ENCODE assay signal across 1 cellular context in genomic region chr7:16526742-16527540, GRCh38.
TF ChIP-seq lines count a peak whose summit lies in the region.

Gene LRRC72, plus strand, starts transcription at chr7:16526825. Its CDS starts 128 bp downstream, at chr7:16526953.

TF ChIP-seq in GM23338, 12 proteins besides CTCF, POLR2A, EP300 and RAD21:
- TF ChIP-seq ETS1 (IDR thresholded peaks at IDR 0.05) (no peak), ZNF462 (CRISPR knock-in tag; IDR thresholded peaks at IDR 0.05) (no peak), ZNF331 (CRISPR knock-in tag; IDR thresholded peaks at IDR 0.05; ENCODE audit: low read depth) (no peak), EZH2 (IDR thresholded peaks at IDR 0.05; ENCODE audit: low read depth, unreplicated experiment) (no peak), NANOG (IDR thresholded peaks at IDR 0.05; ENCODE audit: borderline replicate concordance) (no peak), EZH2phosphoT487 (IDR thresholded peaks at IDR 0.05; ENCODE audit: unreplicated experiment) (no peak), REST (IDR thresholded peaks at IDR 0.05; ENCODE audit: unreplicated experiment) (no peak), ZNF114 (CRISPR knock-in tag; IDR thresholded peaks at IDR 0.05) (no peak), JUNB (IDR thresholded peaks at IDR 0.05; ENCODE audit: unreplicated experiment) (no peak), CREB1 (CRISPR knock-in tag; IDR thresholded peaks at IDR 0.05; ENCODE audit: low read depth) (no peak), STAT1 (IDR thresholded peaks at IDR 0.05; ENCODE audit: unreplicated experiment) (no peak), POLR2AphosphoS5 (IDR thresholded peaks at IDR 0.05; ENCODE audit: low read depth) (no peak)
